20 cellular contexts compared by ENCODE assay signal in genomic region chr16:85595812-85596495, GRCh38.
"Had no signal": no experiment of that assay in that cellular context is flagged by ENCODE, and none has a peak within 500 bp of the region (broad histone marks: within the 10 kb centered on the region; RNA-seq: fewer than 3 reads in every experiment).

No MANE protein-coding gene starts in this region.

- H3K27me3 ChIP-seq: brain microvascular endothelial cell, gastrocnemius medialis, heart left ventricle, left lung, neutrophil, pancreas, right lobe of liver, upper lobe of right lung had no signal

- H3K9me3 Mint-ChIP-seq: activated CD4-positive, alpha-beta T cell treated with anti-CD3 and anti-CD28 coated beads, Interleukin-2, amount 10 ng/mL, durations not matched to agents 7 days and 5 days; activated naive CD8-positive, alpha-beta T cell treated with anti-CD3 and anti-CD28 coated beads, Interleukin-2, amount 50 U/mL, for 24 hours; T-helper 1 cell treated with Interleukin-12 subunit alpha and Interleukin-12 subunit beta and Interleukin-4 antibody, amounts not matched to agents 30 μg/mL and 1 μg/mL, for 36 hours had no signal

- H3K4me1 ChIP-seq: right lobe of liver had no signal

- H3K27ac ChIP-seq: brain microvascular endothelial cell, coronary artery, gastrocnemius medialis, heart left ventricle, left lung, neutrophil, pancreas, right lobe of liver, upper lobe of right lung had no signal

- ATAC-seq: activated CD4-positive, CD25-positive, alpha-beta regulatory T cell treated with anti-CD3 and anti-CD28 coated beads, Interleukin-2, amount 50 U/mL, for 24 hours; activated naive CD8-positive, alpha-beta T cell treated with anti-CD3 and anti-CD28 coated beads, Interleukin-2, amount 50 U/mL, for 24 hours; esophagus mucosa; gastrocnemius medialis; heart left ventricle; left lung; pancreas; right lobe of liver; upper lobe of right lung had no signal

- H3K36me3 ChIP-seq: brain microvascular endothelial cell, gastrocnemius medialis, heart left ventricle, left lung, neutrophil, pancreas, right lobe of liver, upper lobe of right lung had no signal

- FAIRE-seq: pancreas had no signal

- H3K27ac Mint-ChIP-seq: activated CD4-positive, alpha-beta T cell treated with anti-CD3 and anti-CD28 coated beads, Interleukin-2, amount 10 ng/mL, durations not matched to agents 7 days and 5 days; activated naive CD8-positive, alpha-beta T cell treated with anti-CD3 and anti-CD28 coated beads, Interleukin-2, amount 50 U/mL, for 24 hours; T-helper 1 cell treated with Interleukin-12 subunit alpha and Interleukin-12 subunit beta and Interleukin-4 antibody, amounts not matched to agents 30 μg/mL and 1 μg/mL, for 36 hours had no signal

- H3K27me3 Mint-ChIP-seq: activated CD4-positive, alpha-beta T cell treated with anti-CD3 and anti-CD28 coated beads, Interleukin-2, amount 10 ng/mL, durations not matched to agents 7 days and 5 days; activated naive CD8-positive, alpha-beta T cell treated with anti-CD3 and anti-CD28 coated beads, Interleukin-2, amount 50 U/mL, for 24 hours had no signal

- DNase-seq: activated CD4-positive, alpha-beta T cell treated with anti-CD3 and anti-CD28 coated beads, Interleukin-2, amount 10 ng/mL, durations not matched to agents 7 days and 5 days; activated CD8-positive, alpha-beta memory T cell treated with anti-CD3 and anti-CD28 coated beads for 24 hours; activated CD8-positive, alpha-beta memory T cell treated with anti-CD3 and anti-CD28 coated beads, Interleukin-2, amount 50 U/mL, for 48 hours; activated naive CD8-positive, alpha-beta T cell treated with anti-CD3 and anti-CD28 coated beads, Interleukin-2, amount 50 U/mL, for 24 hours; anterior cingulate cortex; brain microvascular endothelial cell; gastrocnemius medialis; heart left ventricle; left lung; midbrain; pancreas; right lobe of liver; stimulated activated CD4-positive, alpha-beta T cell treated with anti-CD3 and anti-CD28 coated beads, Interleukin-4, amount 100 ng/mL, for 24 hours; stimulated activated naive CD4-positive, alpha-beta T cell; upper lobe of right lung had no signal

- H3K4me3 Mint-ChIP-seq: activated CD4-positive, alpha-beta T cell treated with anti-CD3 and anti-CD28 coated beads, Interleukin-2, amount 10 ng/mL, durations not matched to agents 7 days and 5 days; activated naive CD8-positive, alpha-beta T cell treated with anti-CD3 and anti-CD28 coated beads, Interleukin-2, amount 50 U/mL, for 24 hours; T-helper 1 cell treated with Interleukin-12 subunit alpha and Interleukin-12 subunit beta and Interleukin-4 antibody, amounts not matched to agents 30 μg/mL and 1 μg/mL, for 36 hours had no signal

- H3K4me1 Mint-ChIP-seq: activated CD4-positive, alpha-beta T cell treated with anti-CD3 and anti-CD28 coated beads, Interleukin-2, amount 10 ng/mL, durations not matched to agents 7 days and 5 days had no signal

- H3K9me3 ChIP-seq: gastrocnemius medialis, heart left ventricle, left lung, neutrophil, pancreas, right lobe of liver, upper lobe of right lung had no signal

- H3K4me3 ChIP-seq: coronary artery, gastrocnemius medialis, heart left ventricle, left lung, pancreas, right lobe of liver, upper lobe of right lung had no signal
